Comparison of ENCODE assay signal across 1 cellular context in the genomic region with DNA sequence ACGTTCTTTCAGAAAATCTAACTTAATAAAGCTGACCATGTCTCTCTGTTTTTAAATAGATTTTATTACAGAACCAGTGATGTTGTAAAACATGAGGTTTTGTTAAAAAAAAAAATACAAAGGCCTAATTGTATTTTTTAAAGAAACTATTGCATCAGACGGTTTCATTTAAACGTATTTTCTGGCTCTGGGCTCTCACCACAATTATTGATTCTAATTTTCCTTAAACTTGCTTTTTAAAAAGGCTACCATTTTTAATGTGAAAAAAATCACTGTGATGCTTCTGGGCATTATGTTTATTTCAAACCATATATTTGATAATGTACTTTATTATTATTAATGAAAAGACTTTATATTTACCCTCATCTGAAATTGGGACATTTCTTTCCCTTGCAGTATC.
TF ChIP-seq lines count a peak whose summit lies in the region.

No MANE protein-coding gene starts in this region.

TF ChIP-seq in IMR-90, 13 proteins besides CTCF, POLR2A, EP300 and RAD21:
- TF ChIP-seq RCOR1 (IDR thresholded peaks at IDR 0.05; ENCODE audit: insufficient replicate concordance, low read length) (no peak), FOS (IDR thresholded peaks at IDR 0.05; ENCODE audit: low read depth, low read length) (no peak), RFX5 (IDR thresholded peaks at IDR 0.05; ENCODE audit: low read depth, low read length) (no peak), ELK1 (IDR thresholded peaks at IDR 0.05; ENCODE audit: borderline replicate concordance, low read depth, low read length) (no peak), BHLHE40 (IDR thresholded peaks at IDR 0.05; ENCODE audit: low read depth, low read length) (no peak), CHD1 (IDR thresholded peaks at IDR 0.05; ENCODE audit: low read depth, low read length) (no peak), NFE2L2 (IDR thresholded peaks at IDR 0.05; ENCODE audit: low read depth, low read length) (no peak), MAFK (IDR thresholded peaks at IDR 0.05; ENCODE audit: low read depth, low read length) (no peak), SMC3 (IDR thresholded peaks at IDR 0.05; ENCODE audit: low read depth, low read length) (no peak), CEBPB (IDR thresholded peaks at IDR 0.05; ENCODE audit: low read depth, low read length) (no peak), MAZ (IDR thresholded peaks at IDR 0.05; ENCODE audit: borderline replicate concordance, low read depth, low read length) (no peak), MXI1 (IDR thresholded peaks at IDR 0.05; ENCODE audit: borderline replicate concordance, low read depth, low read length) (no peak)
- TF ChIP-seq, protein P1, sequence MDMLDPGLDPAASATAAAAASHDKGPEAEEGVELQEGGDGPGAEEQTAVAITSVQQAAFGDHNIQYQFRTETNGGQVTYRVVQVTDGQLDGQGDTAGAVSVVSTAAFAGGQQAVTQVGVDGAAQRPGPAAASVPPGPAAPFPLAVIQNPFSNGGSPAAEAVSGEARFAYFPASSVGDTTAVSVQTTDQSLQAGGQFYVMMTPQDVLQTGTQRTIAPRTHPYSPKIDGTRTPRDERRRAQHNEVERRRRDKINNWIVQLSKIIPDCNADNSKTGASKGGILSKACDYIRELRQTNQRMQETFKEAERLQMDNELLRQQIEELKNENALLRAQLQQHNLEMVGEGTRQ (IDR thresholded peaks at IDR 0.05; ENCODE audit: low read depth, low read length) = no peak
